ENCODE assay signal across 14 cellular contexts in the genomic region with DNA sequence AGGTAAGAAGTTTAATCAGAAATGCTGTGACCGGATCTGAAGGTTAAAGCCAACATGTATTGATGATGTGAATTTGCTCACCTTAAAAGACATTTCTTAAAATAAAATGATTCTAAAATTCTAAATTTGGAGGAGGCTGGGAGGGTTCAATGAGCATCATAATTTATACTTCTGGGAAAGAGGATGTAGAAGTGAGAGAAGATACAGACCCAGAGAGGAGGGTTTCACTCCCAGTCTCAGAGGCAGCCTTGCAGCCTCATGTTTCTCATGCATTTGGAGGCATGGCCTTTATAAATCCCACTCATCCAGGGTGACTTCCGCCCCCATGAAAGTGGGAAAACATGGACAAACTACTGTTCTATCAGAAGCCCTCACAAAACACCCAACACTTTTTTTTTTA.
A peak's percentile ranks its signal among the peaks of the same experiment; 100 is the strongest.
DNase-seq lines count a peak whose midpoint lies in the region; ATAC-seq and TF ChIP-seq lines count a peak whose summit lies in the region.
"Had no signal": no experiment of that assay in that cellular context is flagged by ENCODE, and none has a peak within 500 bp of the region (broad histone marks: within the 10 kb centered on the region; RNA-seq: fewer than 3 reads in every experiment).

No MANE protein-coding gene starts in this region.

- no peaks in the 10 kb centered on the region for H3K36me3 ChIP-seq in PC-3 (ENCODE audit: low read depth, low read length)
- H3K36me3 ChIP-seq in left lung, result no peaks in the 10 kb centered on the region
- H3K36me3 ChIP-seq: ascending aorta, stomach had no signal

- H3K9me3 ChIP-seq in PC-3 (ENCODE audit: low read length) (no peaks in the 10 kb centered on the region), left lung (no peaks in the 10 kb centered on the region)
- H3K9me3 ChIP-seq: ascending aorta, stomach had no signal

- no peak overlapping the region for H2AFZ ChIP-seq in PC-3 (ENCODE audit: low read length)

- H3K4me3 ChIP-seq in GM12865 (ENCODE audit: low read depth, low read length), result peak overlapping the region; percentile 4; the same call in 1 of the 2 replicates
- H3K4me3 ChIP-seq in PC-3 (ENCODE audit: low read length), result no peak overlapping the region
- no peak overlapping the region for H3K4me3 ChIP-seq in left lung
- H3K4me3 ChIP-seq: ascending aorta, stomach had no signal

- H3K27ac ChIP-seq in PC-3 (ENCODE audit: low read length), result peak overlapping the region; percentile 52
- H3K27ac ChIP-seq in left lung, result no peak overlapping the region
- H3K27ac ChIP-seq: ascending aorta, stomach had no signal

- H3F3A ChIP-seq in PC-3 (ENCODE audit: low read length, unreplicated experiment), result no peaks in the 10 kb centered on the region

- peak; percentile 73 for DNase-seq in GM12865 (ENCODE audit: low read depth)
- DNase-seq in PC-3, result no peak
- no peak for DNase-seq in activated CD4-positive, CD25-positive, alpha-beta regulatory T cell treated with anti-CD3 and anti-CD28 coated beads, Interleukin-2, amount 50 U/mL, for 72 hours
- DNase-seq in RKO (ENCODE audit: low spot score), result no peak
- DNase-seq in left lung, result no peak
- DNase-seq in activated T-cell treated with anti-CD3 and anti-CD28 coated beads, Interleukin-2, amount 50 U/mL, for 48 hours, result no peak
- DNase-seq: mesendoderm; NCI-H187 treated with DMSO at 0.1 percent for 48 hours; OCI-M1; stimulated activated CD4-positive, alpha-beta T cell treated with anti-CD3 and anti-CD28 coated beads, Interleukin-1b, Interleukin-23, amount 100 ng/mL, for 48 hours; stomach had no signal

- no TSS peak for BruUV-seq in PC-3 (replicated peaks; lab: Mats Ljungman, UMichigan)

- no peak overlapping the region for H3K9ac ChIP-seq in PC-3 (ENCODE audit: low read length)

- no peaks in the 10 kb centered on the region for H4K20me1 ChIP-seq in PC-3 (ENCODE audit: low read length)

- no peaks in the 10 kb centered on the region for H3K9me2 ChIP-seq in PC-3 (replicated peaks; ENCODE audit: low read length)

- no peaks in the 10 kb centered on the region for H3K79me2 ChIP-seq in PC-3 (ENCODE audit: low read length)

- CTCF ChIA-PET in PC-3 (lab: Charles Lee), result no interaction called here

- H3K27me3 ChIP-seq in PC-3 (ENCODE audit: low read length) (no peaks in the 10 kb centered on the region), left lung (no peaks in the 10 kb centered on the region)
- H3K27me3 ChIP-seq: ascending aorta, stomach had no signal

- intact Hi-C loops in PC-3 (cut with micrococcal nuclease) (no loop called here), left lung (cut with DNase I) (no loop called here)

- TF ChIP-seq CTCF in GM12865 (IDR thresholded peaks at IDR 0.05; ENCODE audit: insufficient read depth, low read depth, low read length, missing control alignments) (no peak), PC-3 (conservative IDR thresholded peaks at IDR 0.05; ENCODE audit: low read depth, low read length) (no peak), left lung (IDR thresholded peaks at IDR 0.05) (no peak)

- ATAC-seq in GM19468 (IDR thresholded peaks at IDR 0.05; ENCODE audit: extremely low read depth, unreplicated experiment) (peak; percentile 57), HG02885 (IDR thresholded peaks at IDR 0.05; ENCODE audit: poor library complexity, unreplicated experiment) (peak; percentile 63), PC-3 (no peak), left lung (no peak)

- H3K4me1 ChIP-seq in PC-3 (ENCODE audit: insufficient read depth, low read length) (peaks cover 25% of the 10 kb centered on the region), left lung (peaks cover 7 to 29% of the 10 kb centered on the region in 2 donors)

- H3K4me2 ChIP-seq in PC-3 (ENCODE audit: low read length), result no peak overlapping the region; the same call in 1 of the 2 replicates

- POLR2A ChIA-PET in PC-3 (lab: Charles Lee; ENCODE audit: unreplicated experiment), result no interaction called here

Comparison
In these comparisons a context has a peak if more than half of its experiments do, and no peak if none do; other contexts are left out.
1. ATAC-seq: peak in GM19468 (single experiment) and HG02885 (single experiment); none in PC-3 (single experiment) and left lung (single experiment).